Comparison of ENCODE assay signal across 8 cellular contexts in genomic region chr4:114694770-114695169, GRCh38.
DNase-seq lines count a peak whose midpoint lies in the region; ATAC-seq and TF ChIP-seq lines count a peak whose summit lies in the region.

No MANE protein-coding gene starts in this region.

- no peaks in the 10 kb centered on the region for H3K79me2 ChIP-seq in PC-9 (ENCODE audit: low read depth)

- H3K9me3 ChIP-seq in PC-9 (ENCODE audit: insufficient read depth, low read depth), result no peaks in the 10 kb centered on the region

- no peaks in the 10 kb centered on the region for H3K36me3 ChIP-seq in PC-9 (ENCODE audit: low read depth)
- no peaks in the 10 kb centered on the region for H3K36me3 ChIP-seq in H7 (replicated peaks; ENCODE audit: control insufficient read depth, insufficient read depth, low read length)

- no peaks in the 10 kb centered on the region for H3F3A ChIP-seq in PC-9 (ENCODE audit: insufficient read depth, low read depth)

- no peaks in the 10 kb centered on the region for H3K4me1 ChIP-seq in PC-9 (replicated peaks; ENCODE audit: insufficient read depth)

- POLR2A ChIA-PET in PC-9 (lab: Charles Lee; ENCODE audit: unreplicated experiment), result interaction anchor here (0.7 kb wide), 1 partner anchor 277 kb away, joined by 3 read pairs; no protein-coding TSS in a partner anchor

- DNase-seq in NCI-H510A treated with DMSO at 0.1 percent for 48 hours (lab: John Stamatoyannopoulos, UW), result peak; percentile 49
- DNase-seq in NCI-H510A (lab: John Stamatoyannopoulos, UW), result no peak
- no peak for DNase-seq in PC-9
- DNase-seq in fibroblast of gingiva (ENCODE audit: low read depth), result peak; percentile 16
- DNase-seq in putamen (ENCODE audit: low spot score), result peak; percentile 49
- DNase-seq in GOT3 (lab: John Stamatoyannopoulos, UW), result no peak
- no peak for DNase-seq in H7

- no TSS peak for BruUV-seq in PC-9 (replicated peaks; lab: Mats Ljungman, UMichigan)

- peak; percentile 68 for TF ChIP-seq CTCF in PC-9 (conservative IDR thresholded peaks at IDR 0.05)

- H3K4me3 ChIP-seq in PC-9, result no peak overlapping the region
- H3K4me3 ChIP-seq in H7 (ENCODE audit: insufficient read depth, low read depth, low read length), result no peak overlapping the region

- no peaks in the 10 kb centered on the region for H3K27me3 ChIP-seq in PC-9 (ENCODE audit: insufficient read depth, low read depth)
- no peaks in the 10 kb centered on the region for H3K27me3 ChIP-seq in H7 (ENCODE audit: control insufficient read depth, insufficient read depth, low read length)

- no peaks in the 10 kb centered on the region for H3K9me2 ChIP-seq in PC-9 (ENCODE audit: insufficient read depth)

- no peaks in the 10 kb centered on the region for H4K20me1 ChIP-seq in PC-9 (ENCODE audit: insufficient read depth)

- H3K4me2 ChIP-seq in PC-9, result no peak overlapping the region

- H2AFZ ChIP-seq in PC-9, result no peak overlapping the region

- CTCF ChIA-PET in PC-9 (lab: Charles Lee), result no interaction called here

- peak; percentile 56 for ATAC-seq in HG03378 (IDR thresholded peaks at IDR 0.05; ENCODE audit: unreplicated experiment)

- intact Hi-C loops in PC-9 (cut with micrococcal nuclease; ENCODE audit: unreplicated experiment), result loop anchor here (2.0 to 10.0 kb wide), 2 partner anchors 308 to 1410 kb away; no protein-coding TSS in a partner anchor

- H3K27ac ChIP-seq in PC-9, result no peak overlapping the region

Comparison
In these comparisons a context has a peak if more than half of its experiments do, and no peak if none do; other contexts are left out.
1. DNase-seq: peak in NCI-H510A treated with DMSO at 0.1 percent for 48 hours (single experiment), fibroblast of gingiva (single experiment) and putamen (single experiment); none in NCI-H510A (single experiment), PC-9 (0 of 2), GOT3 (single experiment) and H7 (single experiment).